ENCODE assay signal across 12 cellular contexts in the genomic region with DNA sequence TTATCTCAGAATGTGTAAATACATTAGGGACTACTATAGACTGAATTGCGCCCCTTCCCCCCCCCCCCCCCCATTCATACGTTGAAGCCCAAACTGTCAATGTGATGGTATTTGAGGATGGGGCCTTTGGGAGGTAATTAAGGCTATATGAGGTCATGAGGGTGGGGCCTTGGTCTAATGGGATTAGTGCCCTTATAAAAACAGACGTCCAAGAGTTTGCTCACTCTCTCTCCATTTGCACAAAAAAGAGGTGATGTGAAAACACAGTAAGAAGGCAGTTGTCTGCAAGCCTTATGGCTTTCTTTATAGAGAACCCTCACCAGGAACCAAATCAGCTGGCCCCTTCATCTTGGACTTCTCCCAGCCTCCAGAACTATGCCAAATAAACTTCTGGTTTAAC. TPM values are rescaled to one million over a fixed set of nuclear protein-coding genes. Genes with fewer than 3 reads are reported as not detected.
DNase-seq lines count a peak whose midpoint lies in the region; ATAC-seq and TF ChIP-seq lines count a peak whose summit lies in the region.
"Had no signal": no experiment of that assay in that cellular context is flagged by ENCODE, and none has a peak within 500 bp of the region (broad histone marks: within the 10 kb centered on the region; RNA-seq: fewer than 3 reads in every experiment).

No MANE protein-coding gene starts in this region.

- H3K36me3 ChIP-seq in GM23248 (ENCODE audit: low read depth): no peaks in the 10 kb centered on the region
- no peaks in the 10 kb centered on the region for H3K36me3 ChIP-seq in OCI-LY3 (replicated peaks; ENCODE audit: low read depth, low read length)
- H3K36me3 ChIP-seq in fibroblast of lung (ENCODE audit: control insufficient read depth, insufficient read depth, low read length): no peaks in the 10 kb centered on the region
- H3K36me3 ChIP-seq in smooth muscle cell (ENCODE audit: low read depth): no peaks in the 10 kb centered on the region

- in situ Hi-C loops in GM23248 (cut with MboI): no loop called here

- no peak for TF ChIP-seq CTCF in OCI-LY3 (IDR thresholded peaks at IDR 0.05; ENCODE audit: low read depth, low read length)
- no peak for TF ChIP-seq CTCF in fibroblast of lung (conservative IDR thresholded peaks at IDR 0.05 in 1 of 2, IDR thresholded peaks at IDR 0.05 in 1 of 2; ENCODE audit: low read depth in 1 of 2, low read length in 2 of 2)
- TF ChIP-seq CTCF in smooth muscle cell (IDR thresholded peaks at IDR 0.05; ENCODE audit: borderline replicate concordance, insufficient read depth, poor library complexity, severe bottlenecking): no peak

- 39 to 67% methylated on average over 2 to 3 of the region's 3 CpGs for WGBS in GM23248 (ENCODE audit: low coverage in 1 of 2, low lambda C conversion rate in 2 of 2, missing lambda C conversion rate in 2 of 2), 2 experiments
- WGBS in smooth muscle cell (ENCODE audit: low lambda C conversion rate): 50% methylated on average over 3 of the region's 3 CpGs

- ATAC-seq in GM19324 (IDR thresholded peaks at IDR 0.05; ENCODE audit: low FRiP score, unreplicated experiment): no peak
- no peak for ATAC-seq in HG02642 (IDR thresholded peaks at IDR 0.05; ENCODE audit: poor library complexity, unreplicated experiment)

- H3K9me3 ChIP-seq in GM23248 (ENCODE audit: low read depth) (no peaks in the 10 kb centered on the region), OCI-LY3 (ENCODE audit: insufficient read depth, low read length) (no peaks in the 10 kb centered on the region), fibroblast of lung (ENCODE audit: control insufficient read depth, insufficient read depth, low read depth, low read length) (no peaks in the 10 kb centered on the region), smooth muscle cell (replicated peaks; ENCODE audit: low read depth) (no peaks in the 10 kb centered on the region)

- H3K9ac ChIP-seq in GM23248 (peak overlapping the region; percentile 97; the same call in 1 of the 2 replicates), OCI-LY3 (ENCODE audit: low read length) (no peak overlapping the region), fibroblast of lung (ENCODE audit: insufficient read depth, low read length) (peak overlapping the region; percentile 13), smooth muscle cell (ENCODE audit: low read depth) (no peak overlapping the region)

- H3K27me3 ChIP-seq in GM23248 (replicated peaks; ENCODE audit: insufficient read depth) (no peaks in the 10 kb centered on the region), OCI-LY3 (ENCODE audit: low read depth, low read length) (no peaks in the 10 kb centered on the region), fibroblast of lung (ENCODE audit: control insufficient read depth, insufficient read depth, low read length) (no peaks in the 10 kb centered on the region), smooth muscle cell (ENCODE audit: low read depth) (no peaks in the 10 kb centered on the region)

- H2AFZ ChIP-seq in GM23248 (peak overlapping the region; percentile 98; the same call in 1 of the 2 replicates), OCI-LY3 (ENCODE audit: low read depth, low read length) (no peak overlapping the region), fibroblast of lung (ENCODE audit: low read length) (no peak overlapping the region), smooth muscle cell (ENCODE audit: low read depth) (no peak overlapping the region)

- H3F3A ChIP-seq in GM23248 (ENCODE audit: insufficient read depth) (no peaks in the 10 kb centered on the region), smooth muscle cell (ENCODE audit: low read depth) (no peaks in the 10 kb centered on the region)

- DNase-seq in GM23248: no peak
- no peak for DNase-seq in fibroblast of lung (ENCODE audit: low read depth in 2 of 2)
- no peak for DNase-seq in smooth muscle cell (lab: John Stamatoyannopoulos, UW; ENCODE audit: unreplicated experiment)
- no peak for DNase-seq in LoVo (ENCODE audit: low spot score)
- DNase-seq: activated CD4-positive, alpha-beta T cell treated with anti-CD3 and anti-CD28 coated beads for 1 hour; activated T-cell treated with anti-CD3 and anti-CD28 coated beads, Interleukin-2, amount 50 U/mL, for 48 hours; stimulated activated CD4-positive, alpha-beta T cell treated with anti-CD3 and anti-CD28 coated beads, Interleukin-1b, Interleukin-23, amount 100 ng/mL, for 48 hours had no signal

- peak overlapping the region; percentile 82; the same call in 1 of the 2 replicates for H3K4me3 ChIP-seq in GM23248
- H3K4me3 ChIP-seq in OCI-LY3 (ENCODE audit: low read length): peak overlapping the region; percentile 88
- peak overlapping the region in 2 of 4 experiments; percentile 65 to 89 for H3K4me3 ChIP-seq in fibroblast of lung (replicated peaks in 1 of 4; ENCODE audit: control extremely low read depth in 1 of 4, insufficient read depth in 1 of 4, low read depth in 3 of 4, low read length in 4 of 4)
- H3K4me3 ChIP-seq in smooth muscle cell: peak overlapping the region; percentile 77

- no peaks in the 10 kb centered on the region for H4K20me1 ChIP-seq in GM23248 (ENCODE audit: insufficient read depth)
- no peaks in the 10 kb centered on the region for H4K20me1 ChIP-seq in OCI-LY3 (ENCODE audit: insufficient read depth, low read length)
- no peaks in the 10 kb centered on the region for H4K20me1 ChIP-seq in fibroblast of lung (ENCODE audit: control insufficient read depth, extremely low read depth, insufficient read depth, low read length)
- no peaks in the 10 kb centered on the region for H4K20me1 ChIP-seq in smooth muscle cell (ENCODE audit: low read depth)

- H3K4me1 ChIP-seq in GM23248 (ENCODE audit: insufficient read depth) (no peaks in the 10 kb centered on the region), OCI-LY3 (ENCODE audit: low read length) (peaks cover 6% of the 10 kb centered on the region; the same call in 1 of the 2 replicates), fibroblast of lung (ENCODE audit: control insufficient read depth, extremely low read depth, insufficient read depth, low read length) (no peaks in the 10 kb centered on the region), smooth muscle cell (ENCODE audit: low read depth) (no peaks in the 10 kb centered on the region)

- H3K4me2 ChIP-seq in GM23248 (ENCODE audit: unreplicated experiment): peak overlapping the region; percentile 88
- peak overlapping the region; percentile 76; the same call in 1 of the 2 replicates for H3K4me2 ChIP-seq in OCI-LY3 (ENCODE audit: low read length)
- H3K4me2 ChIP-seq in fibroblast of lung (ENCODE audit: extremely low read depth, insufficient read depth, low read length): peak overlapping the region; percentile 58
- H3K4me2 ChIP-seq in smooth muscle cell: peak overlapping the region; percentile 82

- H3K9me2 ChIP-seq in GM23248 (ENCODE audit: insufficient read depth): no peaks in the 10 kb centered on the region

- H3K27ac ChIP-seq in GM23248: no peak overlapping the region
- no peak overlapping the region for H3K27ac ChIP-seq in OCI-LY3 (ENCODE audit: low read length)
- H3K27ac ChIP-seq in fibroblast of lung (ENCODE audit: insufficient read depth, low read length): no peak overlapping the region
- no peak overlapping the region for H3K27ac ChIP-seq in smooth muscle cell (ENCODE audit: low read depth)

- H3K79me2 ChIP-seq in GM23248 (ENCODE audit: insufficient read depth) (no peaks in the 10 kb centered on the region), OCI-LY3 (ENCODE audit: low read length) (no peaks in the 10 kb centered on the region), fibroblast of lung (ENCODE audit: control insufficient read depth, insufficient read depth, low read length) (no peaks in the 10 kb centered on the region), smooth muscle cell (ENCODE audit: low read depth) (no peaks in the 10 kb centered on the region)

RNA-seq across cellular contexts. Expression of a gene that starts 15.3 kb away (rescaled TPM):
- not detected in 2 replicates for total RNA-seq in GM23248 (2014; rRNA removed; shearing (Covaris generic))
- polyA plus RNA-seq in GM23248 (2016; fragmentation: Nextera tagmentation; extraction: Ambion mirVana) (not detected in 2 replicates), fibroblast of lung (not detected in 2 replicates), smooth muscle cell (not detected in 2 replicates)
- total RNA-seq in fibroblast of lung (not detected in 2 replicates), smooth muscle cell (not detected in 2 replicates)
- polyA plus RNA-seq in fibroblast of lung (2012): not detected in 2 replicates
- not detected in 2 replicates for polyA minus RNA-seq in fibroblast of lung (ENCODE audit: low replicate concordance)
- total RNA-seq: dermis microvascular lymphatic vessel endothelial cell, fibroblast of villous mesenchyme had no signal

RNA-seq across cellular contexts. Expression of a gene that starts 18.3 kb away (rescaled TPM):
- total RNA-seq in GM23248 (2014; rRNA removed; shearing (Covaris generic)): 1.0 and 1.6 TPM in 2 replicates
- polyA plus RNA-seq in GM23248 (2016; fragmentation: Nextera tagmentation; extraction: Ambion mirVana): 2.6 TPM in 2 replicates
- 3.6 and 4.5 TPM in 2 replicates for total RNA-seq in fibroblast of lung
- polyA plus RNA-seq in fibroblast of lung: 1.6 and 2.1 TPM in 2 replicates
- polyA plus RNA-seq in fibroblast of lung (2012): 1.5 and 2.1 TPM in 2 replicates
- 0.22 and 0.59 TPM in 2 replicates for polyA minus RNA-seq in fibroblast of lung (ENCODE audit: low replicate concordance)
- 5.8 and 7.4 TPM in 2 replicates for total RNA-seq in smooth muscle cell
- polyA plus RNA-seq in smooth muscle cell: 2.8 and 3.0 TPM in 2 replicates

RNA-seq across cellular contexts. Expression of a gene that starts 49.3 kb away (rescaled TPM):
- 0.22 and 0.25 TPM in 2 replicates for total RNA-seq in GM23248 (2014; rRNA removed; shearing (Covaris generic))
- polyA plus RNA-seq in GM23248 (2016; fragmentation: Nextera tagmentation; extraction: Ambion mirVana) (0.41 and 0.53 TPM in 2 replicates), fibroblast of lung (0.32 and 0.59 TPM in 2 replicates), smooth muscle cell (2.1 and 2.2 TPM in 2 replicates)
- total RNA-seq in fibroblast of lung (2.1 and 4.3 TPM in 2 replicates), smooth muscle cell (5.0 and 7.9 TPM in 2 replicates)
- polyA plus RNA-seq in fibroblast of lung (2012): 0.21 and 0.36 TPM in 2 replicates
- not detected in 2 replicates for polyA minus RNA-seq in fibroblast of lung (ENCODE audit: low replicate concordance)

Comparison
In these comparisons a context has a peak if more than half of its experiments do, and no peak if none do; other contexts are left out.
1. H3K9ac ChIP-seq: peak in GM23248 (single experiment) and fibroblast of lung (single experiment); none in OCI-LY3 (single experiment) and smooth muscle cell (single experiment).
2. Peak in every context shown above with its lines, with median percentiles within 50 percentile points of each other: H3K4me2 ChIP-seq.